ENCODE assay signal across 8 cellular contexts in the genomic region with DNA sequence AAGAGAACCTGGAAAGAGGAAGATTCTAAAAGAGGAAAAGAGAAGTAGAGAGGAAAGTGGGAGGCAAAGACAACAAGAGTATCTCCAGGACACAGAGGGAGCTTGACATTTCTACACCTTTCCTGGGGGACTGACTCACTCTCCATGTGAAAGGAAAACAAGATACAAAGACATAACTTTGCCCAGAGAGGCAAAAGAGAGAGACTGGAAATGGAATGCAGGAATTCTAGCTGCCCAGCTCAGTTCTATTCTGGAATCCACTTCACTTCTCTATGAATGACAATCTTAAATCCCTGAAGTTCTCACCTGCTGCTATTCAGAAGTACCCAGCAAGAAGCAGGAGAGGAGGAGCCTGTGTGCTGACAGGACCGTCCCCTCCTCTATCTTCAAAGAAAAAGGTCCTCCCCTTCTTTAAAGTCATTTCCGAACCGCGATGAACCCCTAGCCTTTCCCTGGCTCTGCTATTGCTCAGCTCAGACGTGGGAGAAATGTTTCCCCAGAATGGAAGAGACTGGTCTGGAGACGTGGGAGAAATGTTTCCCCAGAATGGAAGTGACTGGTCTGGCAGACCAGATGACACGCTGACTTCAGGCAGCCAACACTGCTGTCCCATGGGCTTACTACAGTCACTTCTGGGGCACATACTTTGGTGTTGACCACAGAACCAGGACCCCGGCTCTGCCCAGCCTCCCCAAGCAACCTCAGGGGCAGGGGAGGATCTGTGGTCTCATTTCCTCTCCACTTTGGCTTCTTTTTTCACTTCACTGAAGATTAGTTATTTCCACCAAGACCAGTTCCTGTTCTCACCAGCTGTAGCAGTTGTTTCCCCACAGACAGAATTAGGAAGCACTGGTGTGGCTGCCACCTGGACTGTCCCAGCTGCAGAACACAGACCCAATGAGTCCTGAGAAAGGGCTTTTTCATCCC. TPM values are rescaled to one million over a fixed set of nuclear protein-coding genes. Genes with fewer than 3 reads are reported as not detected.
DNase-seq lines count a peak whose midpoint lies in the region; ATAC-seq and TF ChIP-seq lines count a peak whose summit lies in the region.

No MANE protein-coding gene starts in this region.

- no peak for TF ChIP-seq POLR2A in body of pancreas (IDR thresholded peaks at IDR 0.05)

- ATAC-seq in HG03060 (IDR thresholded peaks at IDR 0.05; ENCODE audit: low read depth, unreplicated experiment) (peak; percentile 64), body of pancreas (peak; percentile 53)
- peak; percentile 81 for ATAC-seq in stimulated activated naive CD8-positive, alpha-beta T cell treated with anti-CD3 and anti-CD28 coated beads, Interleukin-15, Interleukin-2, amounts not matched to agents 100 U/mL and 50 U/mL, for 24 hours

- no peak overlapping the region for H3K4me3 ChIP-seq in body of pancreas

- no peaks in the 10 kb centered on the region for H3K9me3 ChIP-seq in body of pancreas

- H3K27ac ChIP-seq in body of pancreas, result peak overlapping the region in 2 of 4 donors; percentile 41 to 50

- no peaks in the 10 kb centered on the region for H3K27me3 ChIP-seq in body of pancreas

- no peaks in the 10 kb centered on the region for H3K36me3 ChIP-seq in body of pancreas (replicated peaks in 1 of 2; ENCODE audit: insufficient read depth in 1 of 2, low read depth in 2 of 2)

- DNase-seq in stimulated activated CD4-positive, alpha-beta T cell treated with anti-CD3 and anti-CD28 coated beads, Interleukin-12 subunit alpha, Interleukin-12 subunit beta, amount 100 ng/mL, for 48 hours (ENCODE audit: low read depth in 2 of 3, low spot score in 1 of 3), result peak; percentile 28 to 43 (median 35)
- DNase-seq in stimulated activated CD4-positive, alpha-beta T cell treated with anti-CD3 and anti-CD28 coated beads, Interleukin-4, amount 100 ng/mL, for 1 hour, result no peak
- DNase-seq in RPMI8226 (peak; percentile 56), body of pancreas (peak in 1 of 4 donors; percentile 40), kidney glomerular epithelial cell (lab: John Stamatoyannopoulos, UW) (peak; percentile 84), NCI-H524 treated with DMSO at 0.1 percent for 48 hours (lab: John Stamatoyannopoulos, UW) (no peak)
- DNase-seq in stimulated activated naive CD8-positive, alpha-beta T cell treated with anti-CD3 and anti-CD28 coated beads, Interleukin-15, Interleukin-2, amounts not matched to agents 100 U/mL and 50 U/mL, for 24 hours, result peak; percentile 67

- TF ChIP-seq CTCF in body of pancreas (IDR thresholded peaks at IDR 0.05), result no peak

- H3K4me1 ChIP-seq in body of pancreas, result peaks cover 10% of the 10 kb centered on the region

- intact Hi-C loops in body of pancreas (cut with DNase I), result no loop called here

- WGBS in body of pancreas, 2 donors, result 23% methylated on average over 8 of the region's 8 CpGs

RNA-seq across cellular contexts. Expression of gene FMNL3, which starts 8.3 kb away (rescaled TPM):
- 1 to 10 TPM; 3.0 to 6.2 TPM for total RNA-seq in body of pancreas

RNA-seq across cellular contexts. Expression of gene TMBIM6, which starts 42.5 kb away (rescaled TPM):
- 100 to 1,000 TPM; 234 to 256 TPM for total RNA-seq in body of pancreas

Comparison
In these comparisons a context has a peak if more than half of its experiments do, and no peak if none do; other contexts are left out.
1. DNase-seq: peak in stimulated activated CD4-positive, alpha-beta T cell treated with anti-CD3 and anti-CD28 coated beads, Interleukin-12 subunit alpha, Interleukin-12 subunit beta, amount 100 ng/mL, for 48 hours (3 of 3), RPMI8226 (single experiment), kidney glomerular epithelial cell (single experiment) and stimulated activated naive CD8-positive, alpha-beta T cell treated with anti-CD3 and anti-CD28 coated beads, Interleukin-15, Interleukin-2, amounts not matched to agents 100 U/mL and 50 U/mL, for 24 hours (single experiment); none in stimulated activated CD4-positive, alpha-beta T cell treated with anti-CD3 and anti-CD28 coated beads, Interleukin-4, amount 100 ng/mL, for 1 hour (single experiment) and NCI-H524 treated with DMSO at 0.1 percent for 48 hours (single experiment).
2. Peak in every context shown above with its lines, with median percentiles within 50 percentile points of each other: ATAC-seq.